17 cellular contexts compared by ENCODE assay signal in genomic region chr1:187621961-187622360, GRCh38.
DNase-seq lines count a peak whose midpoint lies in the region; ATAC-seq, FAIRE-seq and TF ChIP-seq lines count a peak whose summit lies in the region.
"Had no signal": no experiment of that assay in that cellular context is flagged by ENCODE, and none has a peak within 500 bp of the region (broad histone marks: within the 10 kb centered on the region; RNA-seq: fewer than 3 reads in every experiment).

No MANE protein-coding gene starts in this region.

- peak; percentile 69 for FAIRE-seq in islet of Langerhans (lab: Jason Lieb, UNC)
- FAIRE-seq: GM19239 had no signal

- H4K20me1 ChIP-seq in KMS-11 (ENCODE audit: insufficient read depth) (no peaks in the 10 kb centered on the region), PC-3 (ENCODE audit: low read length) (no peaks in the 10 kb centered on the region)

- ATAC-seq in GM18520 (IDR thresholded peaks at IDR 0.05; ENCODE audit: unreplicated experiment) (peak; percentile 63), PC-3 (peak; percentile 38; the same call in 1 of the 2 replicates), GM18505 (IDR thresholded peaks at IDR 0.05; ENCODE audit: unreplicated experiment) (no peak)
- no peak for ATAC-seq in activated naive CD8-positive, alpha-beta T cell treated with anti-CD3 and anti-CD28 coated beads, Interleukin-2, amount 50 U/mL, for 24 hours
- ATAC-seq: activated T-helper 17 cell treated with anti-CD3 and anti-CD28 coated beads, Interleukin-2, amount 50 U/mL, for 72 hours; right lobe of liver; upper lobe of right lung had no signal

- H2AFZ ChIP-seq in KMS-11 (ENCODE audit: low read depth), result no peak overlapping the region
- 0 out of 2 replicates have a peak overlapping the region, but pooled peaks have one; percentile 30 for H2AFZ ChIP-seq in PC-3 (ENCODE audit: low read length)

- H3K4me2 ChIP-seq in KMS-11, result peak overlapping the region; percentile 14; the same call in 1 of the 2 replicates
- no peak overlapping the region for H3K4me2 ChIP-seq in PC-3 (ENCODE audit: low read length)

- no peaks in the 10 kb centered on the region for H3K4me1 Mint-ChIP-seq in activated naive CD8-positive, alpha-beta T cell treated with anti-CD3 and anti-CD28 coated beads, Interleukin-2, amount 50 U/mL, for 24 hours
- H3K4me1 Mint-ChIP-seq: activated T-helper 17 cell treated with anti-CD3 and anti-CD28 coated beads, Interleukin-2, amount 50 U/mL, for 72 hours; central memory CD8-positive, alpha-beta T cell; immature natural killer cell; naive B cell had no signal

- H3K4me3 ChIP-seq in KMS-11 (IDR thresholded peaks at IDR 0.05; ENCODE audit: insufficient read depth, low read depth, low read length) (no peak overlapping the region), PC-3 (ENCODE audit: low read length) (no peak overlapping the region)
- H3K4me3 ChIP-seq: right lobe of liver, SJCRH30, upper lobe of right lung had no signal

- no peak overlapping the region for H3K4me3 Mint-ChIP-seq in activated naive CD8-positive, alpha-beta T cell treated with anti-CD3 and anti-CD28 coated beads, Interleukin-2, amount 50 U/mL, for 24 hours
- H3K4me3 Mint-ChIP-seq: activated T-helper 17 cell treated with anti-CD3 and anti-CD28 coated beads, Interleukin-2, amount 50 U/mL, for 72 hours; central memory CD8-positive, alpha-beta T cell; immature natural killer cell; naive B cell had no signal

- H3K27ac Mint-ChIP-seq in activated naive CD8-positive, alpha-beta T cell treated with anti-CD3 and anti-CD28 coated beads, Interleukin-2, amount 50 U/mL, for 24 hours, result no peak overlapping the region
- H3K27ac Mint-ChIP-seq: activated T-helper 17 cell treated with anti-CD3 and anti-CD28 coated beads, Interleukin-2, amount 50 U/mL, for 72 hours; immature natural killer cell; naive B cell had no signal

- TF ChIP-seq POLR2A in GM18505 (IDR thresholded peaks at IDR 0.05; ENCODE audit: borderline replicate concordance, extremely low read depth, insufficient read depth, insufficient read length), result no peak

- H3F3A ChIP-seq in PC-3 (ENCODE audit: low read length, unreplicated experiment), result no peaks in the 10 kb centered on the region

- TF ChIP-seq CTCF in KMS-11 (conservative IDR thresholded peaks at IDR 0.05; ENCODE audit: low read depth, low read length) (no peak), PC-3 (conservative IDR thresholded peaks at IDR 0.05; ENCODE audit: low read depth, low read length) (no peak)

- POLR2A ChIA-PET in PC-3 (lab: Charles Lee; ENCODE audit: unreplicated experiment), result no interaction called here

- no peaks in the 10 kb centered on the region for H3K27me3 Mint-ChIP-seq in activated naive CD8-positive, alpha-beta T cell treated with anti-CD3 and anti-CD28 coated beads, Interleukin-2, amount 50 U/mL, for 24 hours
- H3K27me3 Mint-ChIP-seq: activated T-helper 17 cell treated with anti-CD3 and anti-CD28 coated beads, Interleukin-2, amount 50 U/mL, for 72 hours; central memory CD8-positive, alpha-beta T cell; naive B cell had no signal

- intact Hi-C loops in PC-3 (cut with micrococcal nuclease), result no loop called here

- peaks cover 20% of the 10 kb centered on the region for H3K9me3 Mint-ChIP-seq in activated naive CD8-positive, alpha-beta T cell treated with anti-CD3 and anti-CD28 coated beads, Interleukin-2, amount 50 U/mL, for 24 hours

- no TSS peak for BruUV-seq in PC-3 (replicated peaks; lab: Mats Ljungman, UMichigan)

- DNase-seq in PC-3 (peak; percentile 23), AG08395 (ENCODE audit: low spot score) (no peak), SHP77 (lab: John Stamatoyannopoulos, UW) (no peak)
- DNase-seq in activated naive CD8-positive, alpha-beta T cell treated with anti-CD3 and anti-CD28 coated beads, Interleukin-2, amount 50 U/mL, for 24 hours, result no peak
- DNase-seq: immature natural killer cell, naive B cell, right lobe of liver, SJCRH30, upper lobe of right lung had no signal

- no peaks in the 10 kb centered on the region for H3K9me2 ChIP-seq in PC-3 (replicated peaks; ENCODE audit: low read length)

- no peaks in the 10 kb centered on the region for H3K36me3 Mint-ChIP-seq in activated naive CD8-positive, alpha-beta T cell treated with anti-CD3 and anti-CD28 coated beads, Interleukin-2, amount 50 U/mL, for 24 hours (ENCODE audit: low read depth)
- H3K36me3 Mint-ChIP-seq: naive B cell had no signal

- no peaks in the 10 kb centered on the region for H3K79me2 ChIP-seq in KMS-11 (ENCODE audit: insufficient read depth, low read depth)
- H3K79me2 ChIP-seq in PC-3 (ENCODE audit: low read length), result no peaks in the 10 kb centered on the region

- no peak overlapping the region for H3K9ac ChIP-seq in KMS-11
- no peak overlapping the region for H3K9ac ChIP-seq in PC-3 (ENCODE audit: low read length)

- CTCF ChIA-PET in PC-3 (lab: Charles Lee), result no interaction called here

- H3K27ac ChIP-seq in KMS-11 (no peak overlapping the region), PC-3 (ENCODE audit: low read length) (no peak overlapping the region)
- H3K27ac ChIP-seq: C4-2B, right lobe of liver, SJCRH30, upper lobe of right lung had no signal

- H3K36me3 ChIP-seq in KMS-11 (ENCODE audit: insufficient read depth) (no peaks in the 10 kb centered on the region), PC-3 (ENCODE audit: low read depth, low read length) (no peaks in the 10 kb centered on the region)
- H3K36me3 ChIP-seq: right lobe of liver, SJCRH30, upper lobe of right lung had no signal

- H3K9me3 ChIP-seq in PC-3 (ENCODE audit: low read length), result no peaks in the 10 kb centered on the region
- H3K9me3 ChIP-seq: right lobe of liver, SJCRH30, upper lobe of right lung had no signal

- peaks cover 16% of the 10 kb centered on the region for H3K4me1 ChIP-seq in KMS-11 (ENCODE audit: low read depth, poor library complexity, severe bottlenecking)
- H3K4me1 ChIP-seq in PC-3 (ENCODE audit: insufficient read depth, low read length), result no peaks in the 10 kb centered on the region
- H3K4me1 ChIP-seq: right lobe of liver, SJCRH30, upper lobe of right lung had no signal

- H3K27me3 ChIP-seq in KMS-11 (ENCODE audit: insufficient read depth, low read depth), result no peaks in the 10 kb centered on the region
- no peaks in the 10 kb centered on the region for H3K27me3 ChIP-seq in PC-3 (ENCODE audit: low read length)
- H3K27me3 ChIP-seq: right lobe of liver, SJCRH30, upper lobe of right lung had no signal

Comparison
In these comparisons a context has a peak if more than half of its experiments do, and no peak if none do; other contexts are left out.
1. ATAC-seq: peak in GM18520 (single experiment) and PC-3 (single experiment); none in GM18505 (single experiment) and activated naive CD8-positive, alpha-beta T cell treated with anti-CD3 and anti-CD28 coated beads, Interleukin-2, amount 50 U/mL, for 24 hours (single experiment).